ENCODE assay signal across 21 cellular contexts in the genomic region with DNA sequence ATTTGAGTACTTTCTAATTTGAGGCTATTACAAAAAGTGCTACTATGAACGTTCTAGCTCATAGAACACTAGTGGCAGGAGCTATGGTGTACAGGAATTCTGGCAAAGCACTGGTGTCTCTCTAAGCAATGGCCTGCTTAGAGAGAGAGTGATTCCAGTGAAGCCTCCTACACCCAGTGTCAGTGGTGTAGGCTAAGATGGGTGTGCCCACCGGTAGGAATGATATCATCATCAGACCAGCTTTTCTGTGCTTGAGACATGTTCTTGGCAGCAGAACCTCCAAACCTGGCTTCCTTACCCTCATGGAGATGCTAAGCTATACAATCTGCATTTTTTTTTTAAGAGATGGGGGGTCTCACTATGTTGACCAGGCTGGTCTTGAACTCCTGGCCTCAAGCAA.
"Had no signal": no experiment of that assay in that cellular context is flagged by ENCODE, and none has a peak within 500 bp of the region (broad histone marks: within the 10 kb centered on the region; RNA-seq: fewer than 3 reads in every experiment).

No MANE protein-coding gene starts in this region.

- H3K36me3 ChIP-seq: colonic mucosa, esophagus squamous epithelium, gastrocnemius medialis, heart right ventricle, left lung, lower lobe of right lung had no signal

- H3K9me3 ChIP-seq: colonic mucosa, esophagus squamous epithelium, gastrocnemius medialis, lower lobe of right lung, mucosa of descending colon had no signal

- H3K4me1 ChIP-seq: colonic mucosa, gastrocnemius medialis, heart right ventricle, left lung, lower lobe of right lung had no signal

- H3K27me3 ChIP-seq: colonic mucosa, gastrocnemius medialis, left lung had no signal

- DNase-seq: colonic mucosa; cortex of kidney; effector CD8-positive, alpha-beta T cell; effector memory CD8-positive, alpha-beta T cell; esophagus squamous epithelium; foreskin melanocyte; gastrocnemius medialis; glutamatergic neuron; head of caudate nucleus; heart right ventricle; hippocampal formation; left cardiac atrium; left lung; left ventricle myocardium superior; lower lobe of right lung; mesenchymal stem cell; mucosa of descending colon; naive B cell had no signal

- ATAC-seq: effector memory CD8-positive, alpha-beta T cell; gastrocnemius medialis; heart right ventricle; left cardiac atrium; left lung; left ventricle myocardium superior; lower lobe of right lung; mucosa of descending colon had no signal

- H3K4me3 ChIP-seq: colonic mucosa, esophagus squamous epithelium, gastrocnemius medialis, heart right ventricle, left lung, lower lobe of right lung, mucosa of descending colon had no signal

- H3K27ac ChIP-seq: colonic mucosa, esophagus squamous epithelium, gastrocnemius medialis, heart right ventricle, left lung, lower lobe of right lung had no signal

- FAIRE-seq: endometrium, islet of Langerhans, keratinocyte had no signal
